ENCODE assay signal across 22 cellular contexts in genomic region chr1:208192989-208193388, GRCh38. TPM values are rescaled to one million over a fixed set of nuclear protein-coding genes. Genes with fewer than 3 reads are reported as not detected.
A peak's percentile ranks its signal among the peaks of the same experiment; 100 is the strongest.
DNase-seq lines count a peak whose midpoint lies in the region; ATAC-seq, FAIRE-seq and TF ChIP-seq lines count a peak whose summit lies in the region.
"Had no signal": no experiment of that assay in that cellular context is flagged by ENCODE, and none has a peak within 500 bp of the region (broad histone marks: within the 10 kb centered on the region; RNA-seq: fewer than 3 reads in every experiment).

No MANE protein-coding gene starts in this region.

- DNase-seq in AG08395 (ENCODE audit: low spot score): peak; percentile 30
- peak; percentile 40 for DNase-seq in NOMO-1 treated with DMSO at 0.1 percent for 48 hours (lab: John Stamatoyannopoulos, UW; ENCODE audit: unreplicated experiment)
- DNase-seq in fibroblast of pulmonary artery (ENCODE audit: low read depth): peak; percentile 85
- no peak for DNase-seq in left lung
- DNase-seq in hippocampal formation (lab: John Stamatoyannopoulos, UW): no peak
- DNase-seq in HTR-8/SVneo (ENCODE audit: insufficient read length, low spot score): no peak
- no peak for DNase-seq in RKO (ENCODE audit: low spot score)
- DNase-seq: activated CD4-positive, alpha-beta T cell treated with anti-CD3 and anti-CD28 coated beads, Interleukin-2, amount 50 U/mL, for 4 hours; activated gamma-delta T cell treated with Interleukin-2 at 50 U/mL for 16 hours; amygdala; CD4-positive, CD25-positive, alpha-beta regulatory T cell; NCI-H1694 treated with DMSO at 0.1 percent for 48 hours; NCI-H69; nucleus accumbens; OCI-M1; retina; SJCRH30; T-helper 17 cell had no signal

- FAIRE-seq in HTR-8/SVneo (lab: Jason Lieb, UNC): no peak

- H3K36me3 ChIP-seq in left lung: no peaks in the 10 kb centered on the region
- H3K36me3 ChIP-seq: cardiac muscle cell had no signal

- TF ChIP-seq CTCF in fibroblast of pulmonary artery (IDR thresholded peaks at IDR 0.05; ENCODE audit: low read length, missing control alignments): no peak
- no peak for TF ChIP-seq CTCF in left lung (IDR thresholded peaks at IDR 0.05)

- H3K27me3 ChIP-seq in left lung: no peaks in the 10 kb centered on the region
- H3K27me3 ChIP-seq: cardiac muscle cell, SJCRH30 had no signal

- intact Hi-C loops in left lung (cut with DNase I): no loop called here

- no peak overlapping the region for H3K27ac ChIP-seq in left lung
- H3K27ac ChIP-seq: cardiac muscle cell, epithelial cell of prostate, SJCRH30, VCaP had no signal

- H3K4me1 ChIP-seq in left lung: peaks cover 0 to 5% of the 10 kb centered on the region in 2 donors

- no peaks in the 10 kb centered on the region for H3K9me3 ChIP-seq in left lung
- H3K9me3 ChIP-seq: SJCRH30 had no signal

- H3K4me3 ChIP-seq in fibroblast of pulmonary artery (replicated peaks; ENCODE audit: low read depth, low read length) (no peak overlapping the region), left lung (no peak overlapping the region)
- H3K4me3 ChIP-seq: cardiac muscle cell, SJCRH30 had no signal

- ATAC-seq in left lung (peak; percentile 56), HG03457 (IDR thresholded peaks at IDR 0.05; ENCODE audit: unreplicated experiment) (no peak)
- ATAC-seq: T-helper 17 cell had no signal

RNA-seq across cellular contexts. Expression of gene PLXNA2, which starts 51.2 kb away (rescaled TPM):
- total RNA-seq in left lung: 10 to 100 TPM; 73.5 to 92.8 TPM

Comparison
In these comparisons a context has a peak if more than half of its experiments do, and no peak if none do; other contexts are left out.
1. DNase-seq: peak in AG08395 (single experiment), NOMO-1 treated with DMSO at 0.1 percent for 48 hours (single experiment) and fibroblast of pulmonary artery (single experiment); none in left lung (0 of 2), hippocampal formation (0 of 2), HTR-8/SVneo (single experiment) and RKO (single experiment).